In the genomic region with DNA sequence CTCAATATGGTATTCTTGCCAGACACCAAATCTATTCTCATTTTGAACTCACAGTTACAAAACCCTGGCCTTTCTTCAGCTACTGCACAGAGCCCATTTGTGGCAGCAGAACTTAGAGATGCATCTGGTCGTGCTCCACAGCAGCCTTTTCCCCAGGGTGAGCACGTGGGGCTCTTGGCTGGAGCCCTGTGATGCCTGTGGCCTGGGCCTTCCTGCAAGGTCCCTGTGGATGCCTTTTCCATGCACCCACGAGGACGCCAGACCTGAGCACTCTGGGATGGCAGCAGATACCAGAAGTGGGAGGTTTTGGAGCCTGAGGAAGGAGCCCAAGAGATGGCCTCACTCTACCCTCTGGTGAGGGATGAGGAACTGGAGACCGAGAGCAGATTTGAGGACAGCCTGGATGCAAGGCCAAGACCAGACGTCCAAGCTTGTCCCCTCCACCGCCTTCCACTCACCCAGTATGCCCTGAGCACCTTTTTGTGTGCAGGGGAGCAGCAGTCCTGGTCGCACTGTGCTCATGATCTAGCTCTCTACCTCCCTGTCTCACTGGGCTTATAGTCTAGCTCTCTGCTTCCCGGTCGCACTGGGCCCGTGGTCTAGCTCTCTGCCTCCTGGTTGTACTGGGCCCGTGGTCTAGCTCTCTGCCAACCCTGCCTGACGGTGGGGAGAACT, we compare ENCODE assay signal across 32 cellular contexts. TPM values are rescaled to one million over a fixed set of nuclear protein-coding genes. Genes with fewer than 3 reads are reported as not detected.
"Had no signal": no experiment of that assay in that cellular context is flagged by ENCODE, and none has a peak within 500 bp of the region (broad histone marks: within the 10 kb centered on the region; RNA-seq: fewer than 3 reads in every experiment).

No MANE protein-coding gene starts in this region.

- H3K4me3 Mint-ChIP-seq: activated CD4-positive, alpha-beta memory T cell treated with anti-CD3 and anti-CD28 coated beads, Interleukin-2, amount 10 ng/mL, durations not matched to agents 7 days and 5 days; activated CD4-positive, alpha-beta T cell treated with anti-CD3 and anti-CD28 coated beads, Interleukin-2, amount 10 ng/mL, durations not matched to agents 7 days and 5 days; activated naive CD4-positive, alpha-beta T cell treated with anti-CD3 and anti-CD28 coated beads, Interleukin-2, amount 10 ng/mL, durations not matched to agents 7 days and 5 days; activated naive CD8-positive, alpha-beta T cell treated with anti-CD3 and anti-CD28 coated beads, Interleukin-2, amount 10 ng/mL, durations not matched to agents 7 days and 5 days; activated T-cell treated with anti-CD3 and anti-CD28 coated beads, Interleukin-2, amount 50 U/mL, for 24 hours; endodermal cell; natural killer cell treated with Interleukin-12 subunit alpha and Interleukin-12 subunit beta and Interleukin-15 and Interleukin-18, amount 100 ng/mL, for 72 hours; stimulated activated effector memory CD8-positive, alpha-beta T cell treated with anti-CD3 and anti-CD28 coated beads, Interleukin-12 subunit alpha, Interleukin-12 subunit beta, amount 100 ng/mL, for 72 hours; stimulated activated naive CD8-positive, alpha-beta T cell treated with anti-CD3 and anti-CD28 coated beads, Interleukin-15, amount 100 ng/mL, for 72 hours; T-helper 1 cell treated with Interleukin-12 subunit alpha and Interleukin-12 subunit beta and Interleukin-4 antibody, amounts not matched to agents 30 μg/mL and 1 μg/mL, for 36 hours; type B pancreatic cell had no signal

- H3K36me3 Mint-ChIP-seq: activated naive CD4-positive, alpha-beta T cell treated with anti-CD3 and anti-CD28 coated beads, Interleukin-2, amount 10 ng/mL, durations not matched to agents 7 days and 5 days; activated naive CD8-positive, alpha-beta T cell treated with anti-CD3 and anti-CD28 coated beads, Interleukin-2, amount 10 ng/mL, durations not matched to agents 7 days and 5 days; natural killer cell treated with Interleukin-12 subunit alpha and Interleukin-12 subunit beta and Interleukin-15 and Interleukin-18, amount 100 ng/mL, for 72 hours; stimulated activated effector memory CD8-positive, alpha-beta T cell treated with anti-CD3 and anti-CD28 coated beads, Interleukin-12 subunit alpha, Interleukin-12 subunit beta, amount 100 ng/mL, for 72 hours; type B pancreatic cell had no signal

- ATAC-seq: esophagus mucosa; foreskin keratinocyte; left lung; mucosa of descending colon; natural killer cell treated with Interleukin-12 subunit alpha and Interleukin-12 subunit beta and Interleukin-15 and Interleukin-18, amount 100 ng/mL, for 72 hours; stimulated activated effector memory CD8-positive, alpha-beta T cell treated with anti-CD3 and anti-CD28 coated beads, Interleukin-12 subunit alpha, Interleukin-12 subunit beta, amount 100 ng/mL, for 72 hours; stimulated activated naive CD8-positive, alpha-beta T cell treated with anti-CD3 and anti-CD28 coated beads, Interleukin-15, amount 100 ng/mL, for 72 hours had no signal

- H3K4me3 ChIP-seq: left lung, lower lobe of right lung, mucosa of descending colon, ovary, sigmoid colon, uterus had no signal

- H3K4me1 Mint-ChIP-seq: activated CD4-positive, alpha-beta memory T cell treated with anti-CD3 and anti-CD28 coated beads, Interleukin-2, amount 10 ng/mL, durations not matched to agents 7 days and 5 days; activated CD4-positive, alpha-beta T cell treated with anti-CD3 and anti-CD28 coated beads, Interleukin-2, amount 10 ng/mL, durations not matched to agents 7 days and 5 days; activated naive CD4-positive, alpha-beta T cell treated with anti-CD3 and anti-CD28 coated beads, Interleukin-2, amount 10 ng/mL, durations not matched to agents 7 days and 5 days; activated naive CD8-positive, alpha-beta T cell treated with anti-CD3 and anti-CD28 coated beads, Interleukin-2, amount 10 ng/mL, durations not matched to agents 7 days and 5 days; stimulated activated effector memory CD8-positive, alpha-beta T cell treated with anti-CD3 and anti-CD28 coated beads, Interleukin-12 subunit alpha, Interleukin-12 subunit beta, amount 100 ng/mL, for 72 hours; stimulated activated naive CD8-positive, alpha-beta T cell treated with anti-CD3 and anti-CD28 coated beads, Interleukin-15, amount 100 ng/mL, for 72 hours had no signal

- H3K27me3 Mint-ChIP-seq: activated CD4-positive, alpha-beta memory T cell treated with anti-CD3 and anti-CD28 coated beads, Interleukin-2, amount 10 ng/mL, durations not matched to agents 7 days and 5 days; activated CD4-positive, alpha-beta T cell treated with anti-CD3 and anti-CD28 coated beads, Interleukin-2, amount 10 ng/mL, durations not matched to agents 7 days and 5 days; activated naive CD8-positive, alpha-beta T cell treated with anti-CD3 and anti-CD28 coated beads, Interleukin-2, amount 10 ng/mL, durations not matched to agents 7 days and 5 days; activated T-cell treated with anti-CD3 and anti-CD28 coated beads, Interleukin-2, amount 50 U/mL, for 24 hours; natural killer cell treated with Interleukin-12 subunit alpha and Interleukin-12 subunit beta and Interleukin-15 and Interleukin-18, amount 100 ng/mL, for 72 hours; type B pancreatic cell had no signal

- H3K9me3 Mint-ChIP-seq: activated CD4-positive, alpha-beta memory T cell treated with anti-CD3 and anti-CD28 coated beads, Interleukin-2, amount 10 ng/mL, durations not matched to agents 7 days and 5 days; activated CD4-positive, alpha-beta T cell treated with anti-CD3 and anti-CD28 coated beads, Interleukin-2, amount 10 ng/mL, durations not matched to agents 7 days and 5 days; activated naive CD4-positive, alpha-beta T cell treated with anti-CD3 and anti-CD28 coated beads, Interleukin-2, amount 10 ng/mL, durations not matched to agents 7 days and 5 days; activated naive CD8-positive, alpha-beta T cell treated with anti-CD3 and anti-CD28 coated beads, Interleukin-2, amount 10 ng/mL, durations not matched to agents 7 days and 5 days; activated T-cell treated with anti-CD3 and anti-CD28 coated beads, Interleukin-2, amount 50 U/mL, for 24 hours; endodermal cell; natural killer cell treated with Interleukin-12 subunit alpha and Interleukin-12 subunit beta and Interleukin-15 and Interleukin-18, amount 100 ng/mL, for 72 hours; stimulated activated effector memory CD8-positive, alpha-beta T cell treated with anti-CD3 and anti-CD28 coated beads, Interleukin-12 subunit alpha, Interleukin-12 subunit beta, amount 100 ng/mL, for 72 hours; stimulated activated naive CD8-positive, alpha-beta T cell treated with anti-CD3 and anti-CD28 coated beads, Interleukin-15, amount 100 ng/mL, for 72 hours; T-helper 1 cell treated with Interleukin-12 subunit alpha and Interleukin-12 subunit beta and Interleukin-4 antibody, amounts not matched to agents 30 μg/mL and 1 μg/mL, for 36 hours; type B pancreatic cell had no signal

- H3K27ac Mint-ChIP-seq: activated CD4-positive, alpha-beta memory T cell treated with anti-CD3 and anti-CD28 coated beads, Interleukin-2, amount 10 ng/mL, durations not matched to agents 7 days and 5 days; activated CD4-positive, alpha-beta T cell treated with anti-CD3 and anti-CD28 coated beads, Interleukin-2, amount 10 ng/mL, durations not matched to agents 7 days and 5 days; activated naive CD4-positive, alpha-beta T cell treated with anti-CD3 and anti-CD28 coated beads, Interleukin-2, amount 10 ng/mL, durations not matched to agents 7 days and 5 days; activated naive CD8-positive, alpha-beta T cell treated with anti-CD3 and anti-CD28 coated beads, Interleukin-2, amount 10 ng/mL, durations not matched to agents 7 days and 5 days; activated T-cell treated with anti-CD3 and anti-CD28 coated beads, Interleukin-2, amount 50 U/mL, for 24 hours; endodermal cell; natural killer cell treated with Interleukin-12 subunit alpha and Interleukin-12 subunit beta and Interleukin-15 and Interleukin-18, amount 100 ng/mL, for 72 hours; progenitor cell of endocrine pancreas; stimulated activated effector memory CD8-positive, alpha-beta T cell treated with anti-CD3 and anti-CD28 coated beads, Interleukin-12 subunit alpha, Interleukin-12 subunit beta, amount 100 ng/mL, for 72 hours; stimulated activated naive CD8-positive, alpha-beta T cell treated with anti-CD3 and anti-CD28 coated beads, Interleukin-15, amount 100 ng/mL, for 72 hours; T-helper 1 cell treated with Interleukin-12 subunit alpha and Interleukin-12 subunit beta and Interleukin-4 antibody, amounts not matched to agents 30 μg/mL and 1 μg/mL, for 36 hours; type B pancreatic cell had no signal

- H3K4me1 ChIP-seq: foreskin keratinocyte, sigmoid colon, uterus had no signal

- H3K27ac ChIP-seq: brain microvascular endothelial cell, foreskin keratinocyte, left lung, lower lobe of right lung, ovary, sigmoid colon, uterus, VCaP had no signal

- H3K27me3 ChIP-seq: brain microvascular endothelial cell, foreskin keratinocyte, left lung, ovary, sigmoid colon, uterus had no signal

- H3K9me3 ChIP-seq: left lung, lower lobe of right lung, mucosa of descending colon, ovary, sigmoid colon, uterus had no signal

- DNase-seq: activated CD4-positive, alpha-beta memory T cell treated with anti-CD3 and anti-CD28 coated beads, Interleukin-2, amount 10 ng/mL, durations not matched to agents 7 days and 5 days; activated CD4-positive, alpha-beta T cell treated with anti-CD3 and anti-CD28 coated beads, Interleukin-2, amount 10 ng/mL, durations not matched to agents 7 days and 5 days; activated CD4-positive, CD25-positive, alpha-beta regulatory T cell treated with anti-CD3 and anti-CD28 coated beads, Interleukin-2, amount 50 U/mL, for 72 hours; activated CD8-positive, alpha-beta memory T cell treated with anti-CD3 and anti-CD28 coated beads, Interleukin-2, amount 50 U/mL, for 48 hours; activated gamma-delta T cell; activated naive CD4-positive, alpha-beta T cell treated with anti-CD3 and anti-CD28 coated beads, Interleukin-2, amount 10 ng/mL, durations not matched to agents 7 days and 5 days; activated naive CD8-positive, alpha-beta T cell treated with anti-CD3 and anti-CD28 coated beads, Interleukin-2, amount 10 ng/mL, durations not matched to agents 7 days and 5 days; activated T-cell treated with anti-CD3 and anti-CD28 coated beads, Interleukin-2, amount 50 U/mL, for 24 hours; brain microvascular endothelial cell; cortex of kidney; endodermal cell; foreskin keratinocyte; left lung; lower lobe of right lung; mesendoderm; mucosa of descending colon; ovary; retina; sigmoid colon; small intestine; stimulated activated CD4-positive, alpha-beta T cell treated with anti-CD3 and anti-CD28 coated beads, Interleukin-4, amount 100 ng/mL, for 24 hours; stimulated activated naive CD8-positive, alpha-beta T cell treated with anti-CD3 and anti-CD28 coated beads, Interleukin-15, amount 100 ng/mL, for 72 hours; substantia nigra; T-helper 9 cell; uterus had no signal

- H3K36me3 ChIP-seq: brain microvascular endothelial cell, left lung, lower lobe of right lung, ovary, sigmoid colon, uterus had no signal

RNA-seq across cellular contexts. Expression of gene CHST15, which starts 33.5 kb away (rescaled TPM):
- total RNA-seq: activated CD4-positive, alpha-beta T cell treated with anti-CD3 and anti-CD28 coated beads, Interleukin-2, amount 10 ng/mL, durations not matched to agents 7 days and 5 days had no signal
